ENCODE assay signal across 8 cellular contexts in genomic region chr22:22422629-22423112, GRCh38.
DNase-seq lines count a peak whose midpoint lies in the region; ATAC-seq, FAIRE-seq and TF ChIP-seq lines count a peak whose summit lies in the region.

No MANE protein-coding gene starts in this region.

- peak overlapping the region; percentile 44; the same call in 1 of the 2 replicates for H3K4me3 ChIP-seq in OCI-LY3 (ENCODE audit: low read length)
- no peak overlapping the region for H3K4me3 ChIP-seq in pancreas
- H3K4me3 ChIP-seq in vagina = no peak overlapping the region

- WGBS in pancreas, 2 donors = 1 to 2% methylated on average over 6 of the region's 6 CpGs

- no peaks in the 10 kb centered on the region for H3K79me2 ChIP-seq in OCI-LY3 (ENCODE audit: low read length)

- no peak for TF ChIP-seq POLR2A in vagina (IDR thresholded peaks at IDR 0.05)

- H3K36me3 ChIP-seq in OCI-LY3 (replicated peaks; ENCODE audit: low read depth, low read length) = no peaks in the 10 kb centered on the region
- H3K36me3 ChIP-seq in pancreas = no peaks in the 10 kb centered on the region
- no peaks in the 10 kb centered on the region for H3K36me3 ChIP-seq in vagina

- intact Hi-C loops in pancreas (cut with DNase I) = no loop called here
- intact Hi-C loops in vagina (cut with DNase I) = no loop called here

- H3K4me1 ChIP-seq in OCI-LY3 (ENCODE audit: low read length) (peaks cover 66% of the 10 kb centered on the region), pancreas (no peaks in the 10 kb centered on the region), vagina (no peaks in the 10 kb centered on the region)

- no peaks in the 10 kb centered on the region for H3K9me3 ChIP-seq in OCI-LY3 (ENCODE audit: insufficient read depth, low read length)
- H3K9me3 ChIP-seq in pancreas = no peaks in the 10 kb centered on the region
- H3K9me3 ChIP-seq in vagina = no peaks in the 10 kb centered on the region

- TF ChIP-seq CTCF in D721Med (IDR thresholded peaks at IDR 0.05; ENCODE audit: insufficient read depth, missing control alignments) (peak; percentile 63), OCI-LY3 (IDR thresholded peaks at IDR 0.05; ENCODE audit: low read depth, low read length) (peak; percentile 75), pancreas (IDR thresholded peaks at IDR 0.05) (peak; percentile 52 to 81 (median 58)), vagina (IDR thresholded peaks at IDR 0.05) (no peak)

- ATAC-seq in GM19455 (IDR thresholded peaks at IDR 0.05; ENCODE audit: unreplicated experiment) = peak; percentile 85
- peak; percentile 90 for ATAC-seq in HG03521 (IDR thresholded peaks at IDR 0.05; ENCODE audit: unreplicated experiment)
- ATAC-seq in pancreas = peak in 3 of 4 donors; percentile 76 to 79 (median 78)

- H3K4me2 ChIP-seq in OCI-LY3 (ENCODE audit: low read length) = peak overlapping the region; percentile 80

- no peak overlapping the region for H3K9ac ChIP-seq in OCI-LY3 (ENCODE audit: low read length)

- H3K27me3 ChIP-seq in OCI-LY3 (ENCODE audit: low read depth, low read length) (peaks cover 32% of the 10 kb centered on the region), pancreas (peaks cover 0 to 14% (median 0%) of the 10 kb centered on the region in 4 donors), vagina (no peaks in the 10 kb centered on the region)

- FAIRE-seq in D721Med (lab: Jason Lieb, UNC) = no peak
- no peak for FAIRE-seq in pancreas (lab: Jason Lieb, UNC)

- DNase-seq in D721Med (ENCODE audit: insufficient read length, low spot score) (peak; percentile 42), fibroblast of the conjunctiva (ENCODE audit: low read depth) (peak; percentile 41), pancreas (peak in 5 of 6 donors; percentile 32 to 85 (median 61)), vagina (ENCODE audit: extremely low spot score in 2 of 2) (peak; percentile 37 to 60)
- peak; percentile 59 for DNase-seq in activated T-cell treated with anti-CD3 and anti-CD28 coated beads, Interleukin-2, amount 50 U/mL, for 1 hour

- H2AFZ ChIP-seq in OCI-LY3 (ENCODE audit: low read depth, low read length) = no peak overlapping the region

- H3K27ac ChIP-seq in OCI-LY3 (ENCODE audit: low read length) (no peak overlapping the region), pancreas (no peak overlapping the region), vagina (no peak overlapping the region)

- H4K20me1 ChIP-seq in OCI-LY3 (ENCODE audit: insufficient read depth, low read length) = no peaks in the 10 kb centered on the region

Comparison
In these comparisons a context has a peak if more than half of its experiments do, and no peak if none do; other contexts are left out.
1. CTCF ChIP-seq: peak in D721Med (single experiment), OCI-LY3 (single experiment) and pancreas (4 of 4); none in vagina (0 of 3).
2. Peak in every context shown above with its lines, with median percentiles within 50 percentile points of each other: DNase-seq and ATAC-seq.